ENCODE assay signal across 16 cellular contexts in the genomic region with DNA sequence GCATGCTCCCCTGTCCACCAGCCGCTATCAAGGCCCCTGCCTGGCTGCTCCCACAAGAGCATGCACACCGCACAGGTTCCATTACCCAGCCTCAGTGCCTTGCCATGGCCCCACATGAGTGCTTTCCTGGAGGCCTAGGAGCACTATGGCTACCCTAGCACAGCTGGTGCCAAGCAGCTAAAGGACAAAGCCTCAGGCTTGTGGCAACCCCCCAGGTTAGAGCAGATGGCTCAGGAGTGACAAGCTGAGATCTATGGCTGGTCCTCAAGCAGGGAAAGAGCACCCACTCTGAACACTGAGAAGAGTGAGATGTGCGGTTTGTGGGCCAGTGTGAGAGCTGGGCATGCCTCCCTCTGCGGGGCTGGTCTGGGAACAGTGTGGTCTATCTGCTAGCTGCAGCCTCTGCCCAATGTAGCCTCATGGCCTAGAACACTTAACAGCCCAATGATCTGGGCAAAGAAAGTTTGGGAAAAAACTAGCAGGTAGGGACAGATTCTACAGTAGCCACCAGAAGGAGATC.
"Had no signal": no experiment of that assay in that cellular context is flagged by ENCODE, and none has a peak within 500 bp of the region (broad histone marks: within the 10 kb centered on the region; RNA-seq: fewer than 3 reads in every experiment).

No MANE protein-coding gene starts in this region.

- H3K4me3 ChIP-seq: cardiac muscle cell, esophagus squamous epithelium, suprapubic skin, transverse colon, vagina had no signal

- ATAC-seq: activated CD4-positive, alpha-beta T cell treated with anti-CD3 and anti-CD28 coated beads for 36 hours; effector memory CD8-positive, alpha-beta T cell; WTC11 had no signal

- H3K9me3 Mint-ChIP-seq: activated naive CD8-positive, alpha-beta T cell treated with anti-CD3 and anti-CD28 coated beads, Interleukin-2, amount 10 ng/mL, durations not matched to agents 7 days and 5 days; effector memory CD8-positive, alpha-beta T cell had no signal

- H3K9me3 ChIP-seq: esophagus squamous epithelium, suprapubic skin, transverse colon, vagina had no signal

- H3K36me3 ChIP-seq: cardiac muscle cell, esophagus squamous epithelium, suprapubic skin, transverse colon, vagina had no signal

- H3K4me3 Mint-ChIP-seq: activated CD4-positive, alpha-beta T cell treated with anti-CD3 and anti-CD28 coated beads for 36 hours; activated naive CD8-positive, alpha-beta T cell treated with anti-CD3 and anti-CD28 coated beads, Interleukin-2, amount 10 ng/mL, durations not matched to agents 7 days and 5 days; nephron; stimulated activated naive CD8-positive, alpha-beta T cell treated with anti-CD3 and anti-CD28 coated beads, Interleukin-15, Interleukin-2, amounts not matched to agents 100 ng/mL and 50 ng/mL, for 24 hours; WTC11 had no signal

- H3K27me3 ChIP-seq: cardiac muscle cell, suprapubic skin, transverse colon, vagina had no signal

- H3K27me3 Mint-ChIP-seq: activated CD4-positive, alpha-beta T cell treated with anti-CD3 and anti-CD28 coated beads for 36 hours; activated naive CD8-positive, alpha-beta T cell treated with anti-CD3 and anti-CD28 coated beads, Interleukin-2, amount 10 ng/mL, durations not matched to agents 7 days and 5 days; effector memory CD8-positive, alpha-beta T cell; stimulated activated naive CD8-positive, alpha-beta T cell treated with anti-CD3 and anti-CD28 coated beads, Interleukin-15, Interleukin-2, amounts not matched to agents 100 ng/mL and 50 ng/mL, for 24 hours had no signal

- H3K27ac Mint-ChIP-seq: activated CD4-positive, alpha-beta T cell treated with anti-CD3 and anti-CD28 coated beads for 36 hours; activated T-helper 2 cell treated with anti-CD3 and anti-CD28 coated beads, Interferon-gamma antibody, Interleukin-2, Interleukin-4, amounts not matched to agents 10 μg/mL and 5 μg/mL and 100 μg/mL, durations not matched to agents 14 hours and 24 hours and 36 hours; nephron; stimulated activated naive CD8-positive, alpha-beta T cell treated with anti-CD3 and anti-CD28 coated beads, Interleukin-15, Interleukin-2, amounts not matched to agents 100 ng/mL and 50 ng/mL, for 24 hours; WTC11 had no signal

- DNase-seq: activated CD4-positive, alpha-beta T cell treated with anti-CD3 and anti-CD28 coated beads for 36 hours; activated CD4-positive, alpha-beta T cell treated with anti-CD3 and anti-CD28 coated beads, Interleukin-2, amount 50 U/mL, for 48 hours; activated naive CD4-positive, alpha-beta T cell treated with Interleukin-2 at 50 U/mL for 16 hours; activated naive CD8-positive, alpha-beta T cell treated with anti-CD3 and anti-CD28 coated beads, Interleukin-2, amount 10 ng/mL, durations not matched to agents 7 days and 5 days; amygdala; effector memory CD8-positive, alpha-beta T cell; esophagus squamous epithelium; nucleus accumbens; transverse colon had no signal

- H3K27ac ChIP-seq: cardiac muscle cell, esophagus squamous epithelium, suprapubic skin, transverse colon, vagina had no signal

- H3K4me1 ChIP-seq: esophagus squamous epithelium, suprapubic skin, transverse colon, vagina had no signal
